Comparison of ENCODE assay signal across 8 cellular contexts in genomic region chr10:97736902-97737769, GRCh38. TPM values are rescaled to one million over a fixed set of nuclear protein-coding genes. Genes with fewer than 3 reads are reported as not detected.
DNase-seq lines count a peak whose midpoint lies in the region; FAIRE-seq and TF ChIP-seq lines count a peak whose summit lies in the region.

A gene with protein sequence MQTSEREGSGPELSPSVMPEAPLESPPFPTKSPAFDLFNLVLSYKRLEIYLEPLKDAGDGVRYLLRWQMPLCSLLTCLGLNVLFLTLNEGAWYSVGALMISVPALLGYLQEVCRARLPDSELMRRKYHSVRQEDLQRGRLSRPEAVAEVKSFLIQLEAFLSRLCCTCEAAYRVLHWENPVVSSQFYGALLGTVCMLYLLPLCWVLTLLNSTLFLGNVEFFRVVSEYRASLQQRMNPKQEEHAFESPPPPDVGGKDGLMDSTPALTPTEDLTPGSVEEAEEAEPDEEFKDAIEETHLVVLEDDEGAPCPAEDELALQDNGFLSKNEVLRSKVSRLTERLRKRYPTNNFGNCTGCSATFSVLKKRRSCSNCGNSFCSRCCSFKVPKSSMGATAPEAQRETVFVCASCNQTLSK (plus strand): TSS chr10:97737128. CDS start chr10:97738478, 1,350 bp downstream.

- H3K4me1 Mint-ChIP-seq in neural crest cell: peaks cover 27% of the 10 kb centered on the region

- WGBS in stomach, 5 donors: 0 to 1% (median 0%) methylated on average over 41 to 72 of the region's 72 CpGs

- H3K27ac Mint-ChIP-seq in neural crest cell (ENCODE audit: unreplicated experiment): peak within 1 kb of the TSS; percentile 94

- peaks cover 24% of the 10 kb centered on the region for H3K36me3 ChIP-seq in HAP-1 (replicated peaks)
- H3K36me3 ChIP-seq in MG63: peaks cover 29% of the 10 kb centered on the region
- H3K36me3 ChIP-seq in SJCRH30: peaks cover 6% of the 10 kb centered on the region
- H3K36me3 ChIP-seq in stomach: peaks cover 16 to 38% (median 33%) of the 10 kb centered on the region in 4 donors

- H3K9me3 Mint-ChIP-seq in neural crest cell: peaks cover 13% of the 10 kb centered on the region

- DNase-seq in HAP-1 (ENCODE audit: low spot score in 2 of 2) (peak; percentile 84 to 98), MG63 (peak; percentile 95), SJCRH30 (peak; percentile 97 to 98), fibroblast of villous mesenchyme (ENCODE audit: low read depth) (peak; percentile 95), neural crest cell (ENCODE audit: low read depth, low spot score) (peak; percentile 98), stomach (peak; percentile 98)
- DNase-seq in activated gamma-delta T cell treated with anti-CD3 and anti-CD28 coated beads, Interleukin-2, amount 50 U/mL, for 16 hours (ENCODE audit: low read depth): peak; percentile 90

- intact Hi-C loops in stomach (cut with DNase I; ENCODE audit: low total_unique reads): no loop called here

- TF ChIP-seq CTCF in fibroblast of villous mesenchyme (IDR thresholded peaks at IDR 0.05; ENCODE audit: insufficient read depth, low read depth, low read length) (no peak), neural crest cell (conservative IDR thresholded peaks at IDR 0.05) (no peak), stomach (IDR thresholded peaks at IDR 0.05) (peak in 1 of 7 experiments; percentile 25)

- no peak for TF ChIP-seq EP300 in stomach (IDR thresholded peaks at IDR 0.05)

- in situ Hi-C loops in HAP-1 (cut with MboI; ENCODE audit: low sequenced_read_pairs): no loop called here

- H3K9me3 ChIP-seq in HAP-1: no peaks in the 10 kb centered on the region
- no peaks in the 10 kb centered on the region for H3K9me3 ChIP-seq in MG63
- H3K9me3 ChIP-seq in SJCRH30 (replicated peaks): no peaks in the 10 kb centered on the region
- H3K9me3 ChIP-seq in stomach: no peaks in the 10 kb centered on the region

- H3K27me3 Mint-ChIP-seq in neural crest cell (ENCODE audit: low read depth): peaks cover 7% of the 10 kb centered on the region

- H3K4me3 ChIP-seq in HAP-1 (peak within 1 kb of the TSS; percentile 96), MG63 (peak within 1 kb of the TSS; percentile 95), SJCRH30 (peak within 1 kb of the TSS; percentile 79), fibroblast of villous mesenchyme (ENCODE audit: low read depth, low read length) (peak within 1 kb of the TSS; percentile 92), stomach (peak within 1 kb of the TSS; percentile 61 to 87 (median 76))

- peaks cover 6% of the 10 kb centered on the region for H3K36me3 Mint-ChIP-seq in neural crest cell (ENCODE audit: low read depth)

- FAIRE-seq in G401.6 (lab: Jason Lieb, UNC): peak; percentile 69

- peaks cover 6% of the 10 kb centered on the region for H3K4me1 ChIP-seq in HAP-1
- H3K4me1 ChIP-seq in SJCRH30: peaks cover 8% of the 10 kb centered on the region; the same call in 1 of the 2 replicates
- H3K4me1 ChIP-seq in stomach: peaks cover 11 to 45% (median 18%) of the 10 kb centered on the region in 4 donors

- peak within 1 kb of the TSS; percentile 93 for H3K4me3 Mint-ChIP-seq in neural crest cell

- TF ChIP-seq POLR2A in stomach (IDR thresholded peaks at IDR 0.05): peak in 2 of 4 donors; percentile 89 to 90

- H3K27ac ChIP-seq in SJCRH30: peak within 1 kb of the TSS; percentile 42
- peak within 1 kb of the TSS; percentile 90 to 97 (median 95) for H3K27ac ChIP-seq in stomach

- H3K27me3 ChIP-seq in HAP-1 (ENCODE audit: low read depth) (no peaks in the 10 kb centered on the region), MG63 (no peaks in the 10 kb centered on the region), SJCRH30 (no peaks in the 10 kb centered on the region), stomach (no peaks in the 10 kb centered on the region)

RNA-seq across cellular contexts. Expression of the gene that starts here (rescaled TPM):
- 9.2 and 18.2 TPM in 2 replicates for total RNA-seq in MG63 (2014; rRNA removed; shearing (Covaris generic); ENCODE audit: low replicate concordance)
- total RNA-seq in SJCRH30 (2014; rRNA removed; shearing (Covaris generic)): 20.7 and 27.1 TPM in 2 replicates
- total RNA-seq in fibroblast of villous mesenchyme: 19.6 and 22.0 TPM in 2 replicates
- 24.6 and 26.9 TPM in 2 replicates for total RNA-seq in neural crest cell
- total RNA-seq in stomach: 10 to 100 TPM in 4 of 5 donors, 1 to 10 TPM in 1; 6.7 to 77.1 (median 25.2) TPM
- 10 to 100 TPM in 1 of 3 donors, 1 to 10 TPM in 2; 4.3 to 16.3 (median 7.6) TPM for polyA plus RNA-seq in stomach

Comparison
In these comparisons a context has a peak if more than half of its experiments do, and no peak if none do; other contexts are left out.
1. Peak in every context shown above with its lines: DNase-seq, H3K4me3 ChIP-seq and H3K27ac ChIP-seq.